Comparison of ENCODE assay signal across 1 cellular context in genomic region chr22:17339095-17339693, GRCh38.
TF ChIP-seq lines count a peak whose summit lies in the region.

No MANE protein-coding gene starts in this region.

TF ChIP-seq in H1, 55 proteins besides CTCF, POLR2A, EP300 and RAD21:
- TF ChIP-seq CHD7 (IDR thresholded peaks at IDR 0.05; ENCODE audit: insufficient replicate concordance, low read length) (no peak), SP2 (IDR thresholded peaks at IDR 0.05; ENCODE audit: low read length) (no peak), KDM1A (IDR thresholded peaks at IDR 0.05; ENCODE audit: borderline replicate concordance, low read length) (no peak), CHD2 (IDR thresholded peaks at IDR 0.05; ENCODE audit: low read length) (no peak), EZH2 (IDR thresholded peaks at IDR 0.05; ENCODE audit: low read depth, low read length, severe bottlenecking) (no peak), ASH2L (IDR thresholded peaks at IDR 0.05; ENCODE audit: low read length) (no peak), GABPA (IDR thresholded peaks at IDR 0.05; ENCODE audit: borderline replicate concordance, insufficient read depth, low read length) (no peak), SP4 (IDR thresholded peaks at IDR 0.05; ENCODE audit: low read length) (no peak), BRCA1 (IDR thresholded peaks at IDR 0.05; ENCODE audit: low read depth, low read length) (no peak), NRF1 (IDR thresholded peaks at IDR 0.05; ENCODE audit: low read depth, low read length) (no peak), TAF7 (optimal IDR thresholded peaks at IDR 0.05; ENCODE audit: borderline replicate concordance, low read depth, low read length) (no peak), SAP30 (IDR thresholded peaks at IDR 0.05; ENCODE audit: insufficient read depth, insufficient replicate concordance, low read length) (no peak), EGR1 (IDR thresholded peaks at IDR 0.05; ENCODE audit: borderline replicate concordance, low read depth, low read length) (no peak)
